In genomic region chr2:10594481-10594880, GRCh38 we compare ENCODE assay signal across 31 cellular contexts.
"Had no signal": no experiment of that assay in that cellular context is flagged by ENCODE, and none has a peak within 500 bp of the region (broad histone marks: within the 10 kb centered on the region; RNA-seq: fewer than 3 reads in every experiment).

No MANE protein-coding gene starts in this region.

- H3K27me3 Mint-ChIP-seq: activated CD4-positive, alpha-beta memory T cell treated with anti-CD3 and anti-CD28 coated beads for 36 hours; activated CD4-positive, alpha-beta T cell treated with anti-CD3 and anti-CD28 coated beads for 36 hours; activated CD4-positive, alpha-beta T cell treated with anti-CD3 and anti-CD28 coated beads, Interleukin-2, amount 10 ng/mL, durations not matched to agents 24 days and 14 days; activated CD8-positive, alpha-beta memory T cell treated with anti-CD3 and anti-CD28 coated beads, Interleukin-2, amount 10 ng/mL, durations not matched to agents 7 days and 5 days; activated naive CD4-positive, alpha-beta T cell treated with anti-CD3 and anti-CD28 coated beads, Interleukin-2, amount 50 U/mL, for 24 hours; activated naive CD8-positive, alpha-beta T cell treated with anti-CD3 and anti-CD28 coated beads for 36 hours; activated naive CD8-positive, alpha-beta T cell treated with anti-CD3 and anti-CD28 coated beads, Interleukin-2, amount 50 U/mL, for 24 hours; activated T-cell treated with anti-CD3 and anti-CD28 coated beads, Interleukin-2, amount 50 U/mL, for 24 hours had no signal

- H3K4me3 ChIP-seq: adrenal gland, body of pancreas, colonic mucosa, esophagus muscularis mucosa, gastrocnemius medialis had no signal

- H3K27ac Mint-ChIP-seq: activated CD4-positive, alpha-beta memory T cell treated with anti-CD3 and anti-CD28 coated beads for 36 hours; activated CD4-positive, alpha-beta T cell treated with anti-CD3 and anti-CD28 coated beads for 36 hours; activated CD4-positive, alpha-beta T cell treated with anti-CD3 and anti-CD28 coated beads, Interleukin-2, amount 10 ng/mL, durations not matched to agents 24 days and 14 days; activated CD8-positive, alpha-beta memory T cell treated with anti-CD3 and anti-CD28 coated beads, Interleukin-2, amount 10 ng/mL, durations not matched to agents 7 days and 5 days; activated CD8-positive, alpha-beta T cell treated with anti-CD3 and anti-CD28 coated beads, Interleukin-2, amount 10 ng/mL, durations not matched to agents 7 days and 5 days; activated naive CD4-positive, alpha-beta T cell treated with anti-CD3 and anti-CD28 coated beads for 36 hours; activated naive CD4-positive, alpha-beta T cell treated with anti-CD3 and anti-CD28 coated beads, Interleukin-2, amount 50 U/mL, for 24 hours; activated naive CD8-positive, alpha-beta T cell treated with anti-CD3 and anti-CD28 coated beads for 36 hours; activated naive CD8-positive, alpha-beta T cell treated with anti-CD3 and anti-CD28 coated beads, Interleukin-2, amount 50 U/mL, for 24 hours; activated T-cell treated with anti-CD3 and anti-CD28 coated beads, Interleukin-2, amount 50 U/mL, for 24 hours; activated T-cell treated with anti-CD3 and anti-CD28 coated beads, Interleukin-2, amount 50 U/mL, for 72 hours; endodermal cell had no signal

- ATAC-seq: activated CD4-positive, alpha-beta T cell treated with anti-CD3 and anti-CD28 coated beads for 36 hours; activated CD8-positive, alpha-beta memory T cell treated with anti-CD3 and anti-CD28 coated beads, Interleukin-2, amount 10 ng/mL, durations not matched to agents 7 days and 5 days; activated CD8-positive, alpha-beta T cell treated with anti-CD3 and anti-CD28 coated beads, Interleukin-2, amount 10 ng/mL, durations not matched to agents 7 days and 5 days; activated naive CD8-positive, alpha-beta T cell treated with anti-CD3 and anti-CD28 coated beads, Interleukin-2, amount 50 U/mL, for 24 hours; activated T-cell treated with anti-CD3 and anti-CD28 coated beads, Interleukin-2, amount 50 U/mL, for 72 hours; body of pancreas; foreskin keratinocyte; gastrocnemius medialis had no signal

- H3K36me3 ChIP-seq: colonic mucosa had no signal

- H3K9me3 Mint-ChIP-seq: activated CD4-positive, alpha-beta memory T cell treated with anti-CD3 and anti-CD28 coated beads for 36 hours; activated CD4-positive, alpha-beta T cell treated with anti-CD3 and anti-CD28 coated beads, Interleukin-2, amount 10 ng/mL, durations not matched to agents 24 days and 14 days; activated naive CD4-positive, alpha-beta T cell treated with anti-CD3 and anti-CD28 coated beads for 36 hours; activated naive CD4-positive, alpha-beta T cell treated with anti-CD3 and anti-CD28 coated beads, Interleukin-2, amount 50 U/mL, for 24 hours; activated naive CD8-positive, alpha-beta T cell treated with anti-CD3 and anti-CD28 coated beads for 36 hours; activated naive CD8-positive, alpha-beta T cell treated with anti-CD3 and anti-CD28 coated beads, Interleukin-2, amount 50 U/mL, for 24 hours; activated T-cell treated with anti-CD3 and anti-CD28 coated beads, Interleukin-2, amount 50 U/mL, for 24 hours; activated T-cell treated with anti-CD3 and anti-CD28 coated beads, Interleukin-2, amount 50 U/mL, for 72 hours had no signal

- H3K27me3 ChIP-seq: adrenal gland, body of pancreas, colonic mucosa, esophagus muscularis mucosa, foreskin keratinocyte, gastrocnemius medialis had no signal

- H3K4me3 Mint-ChIP-seq: activated CD4-positive, alpha-beta memory T cell treated with anti-CD3 and anti-CD28 coated beads for 36 hours; activated CD4-positive, alpha-beta T cell treated with anti-CD3 and anti-CD28 coated beads for 36 hours; activated CD4-positive, alpha-beta T cell treated with anti-CD3 and anti-CD28 coated beads, Interleukin-2, amount 10 ng/mL, durations not matched to agents 24 days and 14 days; activated CD8-positive, alpha-beta memory T cell treated with anti-CD3 and anti-CD28 coated beads, Interleukin-2, amount 10 ng/mL, durations not matched to agents 7 days and 5 days; activated CD8-positive, alpha-beta T cell treated with anti-CD3 and anti-CD28 coated beads, Interleukin-2, amount 10 ng/mL, durations not matched to agents 7 days and 5 days; activated naive CD4-positive, alpha-beta T cell treated with anti-CD3 and anti-CD28 coated beads for 36 hours; activated naive CD4-positive, alpha-beta T cell treated with anti-CD3 and anti-CD28 coated beads, Interleukin-2, amount 50 U/mL, for 24 hours; activated naive CD8-positive, alpha-beta T cell treated with anti-CD3 and anti-CD28 coated beads for 36 hours; activated naive CD8-positive, alpha-beta T cell treated with anti-CD3 and anti-CD28 coated beads, Interleukin-2, amount 50 U/mL, for 24 hours; activated T-cell treated with anti-CD3 and anti-CD28 coated beads, Interleukin-2, amount 50 U/mL, for 24 hours; activated T-cell treated with anti-CD3 and anti-CD28 coated beads, Interleukin-2, amount 50 U/mL, for 72 hours; endodermal cell had no signal

- H3K4me1 Mint-ChIP-seq: activated CD4-positive, alpha-beta T cell treated with anti-CD3 and anti-CD28 coated beads for 36 hours; activated CD4-positive, alpha-beta T cell treated with anti-CD3 and anti-CD28 coated beads, Interleukin-2, amount 10 ng/mL, durations not matched to agents 24 days and 14 days; activated CD8-positive, alpha-beta memory T cell treated with anti-CD3 and anti-CD28 coated beads, Interleukin-2, amount 10 ng/mL, durations not matched to agents 7 days and 5 days; activated naive CD8-positive, alpha-beta T cell treated with anti-CD3 and anti-CD28 coated beads for 36 hours; activated naive CD8-positive, alpha-beta T cell treated with anti-CD3 and anti-CD28 coated beads, Interleukin-2, amount 50 U/mL, for 24 hours; endodermal cell had no signal

- H3K4me1 ChIP-seq: body of pancreas, colonic mucosa, esophagus muscularis mucosa, gastrocnemius medialis had no signal

- H3K9me3 ChIP-seq: adrenal gland, body of pancreas, colonic mucosa, esophagus muscularis mucosa, gastrocnemius medialis had no signal

- DNase-seq: activated CD4-positive, alpha-beta memory T cell treated with anti-CD3 and anti-CD28 coated beads for 36 hours; activated CD4-positive, alpha-beta T cell treated with anti-CD3 and anti-CD28 coated beads for 36 hours; activated CD4-positive, alpha-beta T cell treated with anti-CD3 and anti-CD28 coated beads, Interleukin-2, amount 10 ng/mL, durations not matched to agents 24 days and 14 days; activated CD4-positive, CD25-positive, alpha-beta regulatory T cell; activated CD4-positive, CD25-positive, alpha-beta regulatory T cell treated with anti-CD3 and anti-CD28 coated beads, Interleukin-2, amount 50 U/mL, for 72 hours; activated CD8-positive, alpha-beta memory T cell treated with anti-CD3 and anti-CD28 coated beads, Interleukin-2, amount 10 ng/mL, durations not matched to agents 7 days and 5 days; activated CD8-positive, alpha-beta memory T cell treated with anti-CD3 and anti-CD28 coated beads, Interleukin-2, amount 50 U/mL, for 4 hours; activated CD8-positive, alpha-beta T cell treated with anti-CD3 and anti-CD28 coated beads, Interleukin-2, amount 10 ng/mL, durations not matched to agents 7 days and 5 days; activated effector memory CD4-positive, alpha-beta T cell treated with Interleukin-2 at 50 U/mL for 16 hours; activated naive CD4-positive, alpha-beta T cell treated with anti-CD3 and anti-CD28 coated beads for 36 hours; activated naive CD8-positive, alpha-beta T cell treated with anti-CD3 and anti-CD28 coated beads for 36 hours; activated naive CD8-positive, alpha-beta T cell treated with anti-CD3 and anti-CD28 coated beads, Interleukin-2, amount 50 U/mL, for 24 hours; activated T-cell treated with anti-CD3 and anti-CD28 coated beads, Interleukin-2, amount 50 U/mL, for 24 hours; activated T-cell treated with anti-CD3 and anti-CD28 coated beads, Interleukin-2, amount 50 U/mL, for 72 hours; adrenal gland; amygdala; aorta; body of pancreas; caudate nucleus; cerebellar nuclear complex; colonic mucosa; effector CD8-positive, alpha-beta T cell; endodermal cell; erythroblast; foreskin keratinocyte; gastrocnemius medialis; glutamatergic neuron; T-helper 1 cell; T-helper 2 cell had no signal

- H3K27ac ChIP-seq: adrenal gland, body of pancreas, colonic mucosa, esophagus muscularis mucosa, foreskin keratinocyte, gastrocnemius medialis had no signal
